In genomic region chr11:119077839-119078238, GRCh38 we compare ENCODE assay signal across 24 cellular contexts.
"Had no signal": no experiment of that assay in that cellular context is flagged by ENCODE, and none has a peak within 500 bp of the region (broad histone marks: within the 10 kb centered on the region; RNA-seq: fewer than 3 reads in every experiment).

No MANE protein-coding gene starts in this region.

- H3K27ac ChIP-seq: HL-60, KMS-11, PC-9, Peyer's patch, SJSA1, SK-N-MC had no signal

- H3K4me1 ChIP-seq: Peyer's patch, SJSA1 had no signal

- H3K9me3 ChIP-seq: Peyer's patch, SJSA1 had no signal

- H3K9me3 Mint-ChIP-seq: IgD-negative memory B cell had no signal

- ATAC-seq: K562 had no signal

- H3K27ac Mint-ChIP-seq: IgD-negative memory B cell had no signal

- H3K27me3 ChIP-seq: Peyer's patch, SJSA1 had no signal

- H3K27me3 Mint-ChIP-seq: IgD-negative memory B cell had no signal

- H3K4me2 ChIP-seq: KMS-11, PC-9 had no signal

- DNase-seq: Kasumi-1, MM.1S, NCI-H1092 treated with DMSO at 0.1 percent for 48 hours, NCI-H1436, NCI-H187, NCI-H2029, NCI-H2081 treated with DMSO at 0.1 percent for 48 hours, NCI-H2171, NCI-H226, NCI-H446, NCI-H510A, NCI-H524 treated with DMSO at 0.1 percent for 48 hours, NCI-H69, NCI-H774, Right ventricle myocardium superior, SIG-M5 had no signal

- H2AFZ ChIP-seq: PC-9 had no signal

- H3K9ac ChIP-seq: KMS-11 had no signal

- H3K4me3 ChIP-seq: K562, PC-9, Peyer's patch, SJSA1, SK-N-MC had no signal
